12 cellular contexts compared by ENCODE assay signal in genomic region chr2:63601061-63601460, GRCh38.
"Had no signal": no experiment of that assay in that cellular context is flagged by ENCODE, and none has a peak within 500 bp of the region (broad histone marks: within the 10 kb centered on the region; RNA-seq: fewer than 3 reads in every experiment).

No MANE protein-coding gene starts in this region.

- H3K4me1 ChIP-seq: lower lobe of right lung, psoas muscle, testis had no signal

- DNase-seq: activated CD4-positive, CD25-positive, alpha-beta regulatory T cell; activated naive CD4-positive, alpha-beta T cell; central memory CD4-positive, alpha-beta T cell; cortex of kidney; effector memory CD4-positive, alpha-beta T cell; hypothalamus; lower lobe of right lung; nephron progenitor cell; psoas muscle; right lobe of liver; stimulated activated naive CD4-positive, alpha-beta T cell treated with Interleukin-2 at 50 U/mL for 16 hours; testis had no signal

- H3K4me3 ChIP-seq: lower lobe of right lung, psoas muscle, right lobe of liver, testis had no signal

- H3K27ac ChIP-seq: lower lobe of right lung, psoas muscle, right lobe of liver had no signal

- ATAC-seq: lower lobe of right lung, psoas muscle, right lobe of liver had no signal

- H3K9me3 ChIP-seq: lower lobe of right lung, psoas muscle, right lobe of liver, testis had no signal

- H3K27me3 ChIP-seq: right lobe of liver, testis had no signal
